In the genomic region with DNA sequence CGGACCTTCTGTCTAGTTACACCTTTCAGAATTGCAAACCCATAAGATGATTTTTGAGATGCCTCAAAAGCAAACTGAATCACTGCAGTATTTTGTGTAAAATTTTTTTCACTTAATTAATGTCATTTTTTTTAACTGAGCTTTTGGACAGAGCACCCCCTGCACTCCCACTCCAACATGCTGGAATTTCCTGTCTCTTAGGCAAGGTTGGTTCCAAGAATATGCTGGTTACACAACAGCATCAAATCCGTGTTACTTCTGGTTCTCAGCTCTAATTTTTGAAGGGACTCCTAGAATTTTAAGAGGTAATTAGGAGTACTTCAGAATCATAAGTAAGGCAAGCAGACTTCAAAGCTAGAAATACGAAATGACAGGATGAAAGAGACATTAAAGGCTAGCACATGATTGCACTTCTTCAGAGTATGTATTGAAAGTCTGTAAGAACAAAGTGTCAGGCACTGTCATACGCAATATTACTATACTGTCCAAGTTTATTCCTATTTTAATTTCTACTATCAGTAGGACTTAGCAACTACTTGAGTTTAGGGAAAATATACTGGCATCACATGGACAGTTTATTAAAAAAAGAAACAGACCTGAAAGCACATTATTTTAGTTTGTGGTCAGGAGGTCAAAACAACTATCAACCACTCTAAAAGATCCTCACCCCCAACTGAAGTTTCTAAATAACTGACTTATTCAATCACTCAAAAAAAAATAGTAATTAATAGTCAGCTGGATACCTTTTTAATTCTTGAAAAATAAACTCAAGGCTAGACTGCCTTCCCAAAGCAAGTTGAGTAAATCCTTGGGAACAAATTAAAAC, we compare ENCODE assay signal across 12 cellular contexts. TPM values are rescaled to one million over a fixed set of nuclear protein-coding genes. Genes with fewer than 3 reads are reported as not detected.
DNase-seq lines count a peak whose midpoint lies in the region; ATAC-seq and TF ChIP-seq lines count a peak whose summit lies in the region.
"Had no signal": no experiment of that assay in that cellular context is flagged by ENCODE, and none has a peak within 500 bp of the region (broad histone marks: within the 10 kb centered on the region; RNA-seq: fewer than 3 reads in every experiment).

No MANE protein-coding gene starts in this region.

- H3K36me3 Mint-ChIP-seq in activated CD4-positive, alpha-beta T cell treated with anti-CD3 and anti-CD28 coated beads, Interleukin-2, amount 10 ng/mL, durations not matched to agents 24 days and 14 days (ENCODE audit: low read depth) = no peaks in the 10 kb centered on the region
- H3K36me3 Mint-ChIP-seq: naive thymus-derived CD8-positive, alpha-beta T cell had no signal

- intact Hi-C loops in breast epithelium (cut with DNase I; ENCODE audit: low total_unique reads) (no loop called here), posterior vena cava (cut with DNase I) (no loop called here)
- intact Hi-C loops in activated CD4-positive, alpha-beta T cell treated with anti-CD3 and anti-CD28 coated beads, Interleukin-2, amount 10 ng/mL, durations not matched to agents 24 days and 14 days (cut with micrococcal nuclease) = no loop called here

- no peak overlapping the region for H3K4me3 Mint-ChIP-seq in activated CD4-positive, alpha-beta T cell treated with anti-CD3 and anti-CD28 coated beads, Interleukin-2, amount 10 ng/mL, durations not matched to agents 24 days and 14 days
- H3K4me3 Mint-ChIP-seq: naive thymus-derived CD8-positive, alpha-beta T cell had no signal

- H3K9me3 Mint-ChIP-seq in activated CD4-positive, alpha-beta T cell treated with anti-CD3 and anti-CD28 coated beads, Interleukin-2, amount 10 ng/mL, durations not matched to agents 24 days and 14 days = no peaks in the 10 kb centered on the region
- H3K9me3 Mint-ChIP-seq: naive thymus-derived CD8-positive, alpha-beta T cell had no signal

- peaks cover 2% of the 10 kb centered on the region for H3K4me1 Mint-ChIP-seq in activated CD4-positive, alpha-beta T cell treated with anti-CD3 and anti-CD28 coated beads, Interleukin-2, amount 10 ng/mL, durations not matched to agents 24 days and 14 days

- no peak overlapping the region for H3K27ac Mint-ChIP-seq in activated CD4-positive, alpha-beta T cell treated with anti-CD3 and anti-CD28 coated beads, Interleukin-2, amount 10 ng/mL, durations not matched to agents 24 days and 14 days

- no peak overlapping the region for H3K4me3 ChIP-seq in breast epithelium
- H3K4me3 ChIP-seq: skin epidermis had no signal

- no peaks in the 10 kb centered on the region for H3K9me3 ChIP-seq in breast epithelium

- H3K4me1 ChIP-seq in breast epithelium = no peaks in the 10 kb centered on the region

- no peak for TF ChIP-seq CTCF in breast epithelium (IDR thresholded peaks at IDR 0.05)

- no peaks in the 10 kb centered on the region for H3K36me3 ChIP-seq in breast epithelium

- peak overlapping the region; percentile 22 to 25 for H3K27ac ChIP-seq in breast epithelium
- H3K27ac ChIP-seq: skin epidermis had no signal

- H3K27me3 Mint-ChIP-seq in activated CD4-positive, alpha-beta T cell treated with anti-CD3 and anti-CD28 coated beads, Interleukin-2, amount 10 ng/mL, durations not matched to agents 24 days and 14 days = peaks cover 15% of the 10 kb centered on the region
- H3K27me3 Mint-ChIP-seq: naive thymus-derived CD8-positive, alpha-beta T cell had no signal

- TF ChIP-seq POLR2A in breast epithelium (IDR thresholded peaks at IDR 0.05) = no peak

- peak; percentile 41 for DNase-seq in AG08395 (ENCODE audit: low spot score)
- DNase-seq in breast epithelium (ENCODE audit: low spot score in 2 of 2) = no peak
- DNase-seq in posterior vena cava (ENCODE audit: low spot score) = no peak
- DNase-seq in hypothalamus (lab: John Stamatoyannopoulos, UW) = no peak
- no peak for DNase-seq in activated CD4-positive, alpha-beta T cell treated with anti-CD3 and anti-CD28 coated beads, Interleukin-2, amount 10 ng/mL, durations not matched to agents 24 days and 14 days
- DNase-seq: NCI-H1092 treated with DMSO at 0.1 percent for 48 hours had no signal

- ATAC-seq in GM19324 (IDR thresholded peaks at IDR 0.05; ENCODE audit: low FRiP score, unreplicated experiment) (peak; percentile 46), HG03175 (IDR thresholded peaks at IDR 0.05; ENCODE audit: unreplicated experiment) (peak; percentile 66), HG02571 (IDR thresholded peaks at IDR 0.05; ENCODE audit: unreplicated experiment) (no peak)

- H3K27me3 ChIP-seq in breast epithelium = no peaks in the 10 kb centered on the region

RNA-seq across cellular contexts. Expression of a gene that starts 1.6 kb away (rescaled TPM):
- total RNA-seq in breast epithelium = 100 to 1,000 TPM in 2 of 3 donors, 10 to 100 TPM in 1; 10.1 to 700 (median 337) TPM
- total RNA-seq in posterior vena cava = 10 to 100 TPM in 1 of 2 donors, 1 to 10 TPM in 1; 8.8 to 12.8 TPM
- total RNA-seq in activated CD4-positive, alpha-beta T cell treated with anti-CD3 and anti-CD28 coated beads, Interleukin-2, amount 10 ng/mL, durations not matched to agents 24 days and 14 days = not detected in 2 replicates
- total RNA-seq: A673 had no signal

RNA-seq across cellular contexts. Expression of a gene that starts 20.4 kb away (rescaled TPM):
- total RNA-seq in breast epithelium (10 to 100 TPM; 18.9 to 22.0 (median 19.3) TPM), posterior vena cava (10 to 100 TPM; 22.0 to 23.2 TPM)
- total RNA-seq in activated CD4-positive, alpha-beta T cell treated with anti-CD3 and anti-CD28 coated beads, Interleukin-2, amount 10 ng/mL, durations not matched to agents 24 days and 14 days = 45.9 and 47.6 TPM in 2 replicates

RNA-seq across cellular contexts. Expression of a gene that starts 39.4 kb away (rescaled TPM):
- total RNA-seq in breast epithelium = under 1 TPM in 1 of 3 donors, not detected in 2; 0.32 TPM
- under 1 TPM; 0.14 to 0.62 TPM for total RNA-seq in posterior vena cava
- total RNA-seq in activated CD4-positive, alpha-beta T cell treated with anti-CD3 and anti-CD28 coated beads, Interleukin-2, amount 10 ng/mL, durations not matched to agents 24 days and 14 days = not detected in 2 replicates
- total RNA-seq: A673; naive thymus-derived CD8-positive, alpha-beta T cell had no signal

RNA-seq across cellular contexts. Expression of a gene that starts 53.8 kb away (rescaled TPM):
- total RNA-seq in breast epithelium (10 to 100 TPM; 60.0 to 95.9 (median 83.6) TPM), posterior vena cava (10 to 100 TPM; 58.5 to 62.3 TPM)
- 11.5 and 14.8 TPM in 2 replicates for total RNA-seq in activated CD4-positive, alpha-beta T cell treated with anti-CD3 and anti-CD28 coated beads, Interleukin-2, amount 10 ng/mL, durations not matched to agents 24 days and 14 days
